In genomic region chr10:99731296-99732032, GRCh38 we compare ENCODE assay signal across 8 cellular contexts. TPM values are rescaled to one million over a fixed set of nuclear protein-coding genes. Genes with fewer than 3 reads are reported as not detected.
DNase-seq lines count a peak whose midpoint lies in the region; ATAC-seq and TF ChIP-seq lines count a peak whose summit lies in the region.

No MANE protein-coding gene starts in this region.

- TF ChIP-seq POLR2A in suprapubic skin (IDR thresholded peaks at IDR 0.05): no peak

- peaks cover 36% of the 10 kb centered on the region for H3K4me1 Mint-ChIP-seq in activated CD4-positive, alpha-beta memory T cell treated with anti-CD3 and anti-CD28 coated beads, Interleukin-2, amount 10 ng/mL, durations not matched to agents 7 days and 5 days

- TF ChIP-seq CTCF in DND-41 (IDR thresholded peaks at IDR 0.05; ENCODE audit: borderline replicate concordance, extremely low read depth, low read length, poor library complexity, severe bottlenecking) (no peak), suprapubic skin (IDR thresholded peaks at IDR 0.05) (peak in 1 of 2 donors; percentile 27)

- H3K4me2 ChIP-seq in DND-41 (ENCODE audit: insufficient read depth, low read length): peak overlapping the region; percentile 70

- peak overlapping the region; percentile 89 for H2AFZ ChIP-seq in DND-41 (ENCODE audit: low read depth, low read length)

- DNase-seq in DND-41 (no peak), suprapubic skin (ENCODE audit: low spot score in 2 of 2) (no peak), NCI-H1930 (lab: John Stamatoyannopoulos, UW) (no peak), NCI-H226 (no peak)
- DNase-seq in activated CD4-positive, alpha-beta memory T cell treated with anti-CD3 and anti-CD28 coated beads, Interleukin-2, amount 10 ng/mL, durations not matched to agents 7 days and 5 days: no peak

- peaks cover 44% of the 10 kb centered on the region for H3K79me2 ChIP-seq in DND-41 (ENCODE audit: insufficient read depth, low read length)

- no peaks in the 10 kb centered on the region for H4K20me1 ChIP-seq in DND-41 (ENCODE audit: insufficient read depth, low read length)

- H3K27me3 Mint-ChIP-seq in activated CD4-positive, alpha-beta memory T cell treated with anti-CD3 and anti-CD28 coated beads, Interleukin-2, amount 10 ng/mL, durations not matched to agents 7 days and 5 days: no peaks in the 10 kb centered on the region

- H3K36me3 Mint-ChIP-seq in activated CD4-positive, alpha-beta memory T cell treated with anti-CD3 and anti-CD28 coated beads, Interleukin-2, amount 10 ng/mL, durations not matched to agents 7 days and 5 days (ENCODE audit: low read depth): peaks cover 36% of the 10 kb centered on the region

- H3K4me3 ChIP-seq in DND-41 (ENCODE audit: low read depth in 1 of 2, low read length in 2 of 2) (peak overlapping the region; percentile 63 to 80), iPS-18a (ENCODE audit: low read length) (peak overlapping the region; percentile 90), suprapubic skin (peak overlapping the region; percentile 73)

- H3K4me3 Mint-ChIP-seq in activated CD4-positive, alpha-beta memory T cell treated with anti-CD3 and anti-CD28 coated beads, Interleukin-2, amount 10 ng/mL, durations not matched to agents 7 days and 5 days: peak overlapping the region; percentile 100

- no peaks in the 10 kb centered on the region for H3K9me3 Mint-ChIP-seq in activated CD4-positive, alpha-beta memory T cell treated with anti-CD3 and anti-CD28 coated beads, Interleukin-2, amount 10 ng/mL, durations not matched to agents 7 days and 5 days

- H3K27me3 ChIP-seq in DND-41 (ENCODE audit: insufficient read depth, low read length, poor library complexity) (no peaks in the 10 kb centered on the region), iPS-18a (ENCODE audit: control insufficient read depth, insufficient read depth, low read length) (no peaks in the 10 kb centered on the region), suprapubic skin (no peaks in the 10 kb centered on the region)

- CTCF ChIA-PET in activated CD4-positive, alpha-beta memory T cell treated with anti-CD3 and anti-CD28 coated beads, Interleukin-2, amount 10 ng/mL, durations not matched to agents 7 days and 5 days (lab: Charles Lee): interaction anchor here (0.8 to 2.3 kb wide), 9 partner anchors 10 to 278 kb away, joined by 3 to 15 read pairs (median 7); partner anchors contain the start of genes DNMBP and ENTPD7

- 6% methylated on average over 16 of the region's 16 CpGs for WGBS in suprapubic skin

- H3K36me3 ChIP-seq in DND-41 (ENCODE audit: insufficient read depth, low read length) (peaks cover 19% of the 10 kb centered on the region), iPS-18a (ENCODE audit: control insufficient read depth, low read depth, low read length) (peaks cover 16% of the 10 kb centered on the region), suprapubic skin (peaks cover 23% of the 10 kb centered on the region)

- no peak for TF ChIP-seq EP300 in suprapubic skin (IDR thresholded peaks at IDR 0.05)

- H3K4me1 ChIP-seq in DND-41 (ENCODE audit: insufficient read depth, low read length) (peaks cover 32% of the 10 kb centered on the region), iPS-18a (ENCODE audit: control insufficient read depth, low read depth, low read length) (no peaks in the 10 kb centered on the region), suprapubic skin (peaks cover 26% of the 10 kb centered on the region)

- H3K9me3 ChIP-seq in DND-41 (ENCODE audit: insufficient read depth, low read length, severe bottlenecking) (no peaks in the 10 kb centered on the region), iPS-18a (ENCODE audit: control insufficient read depth, low read depth, low read length) (no peaks in the 10 kb centered on the region), suprapubic skin (no peaks in the 10 kb centered on the region)

- peak; percentile 65 for ATAC-seq in DND-41 (ENCODE audit: insufficient read depth, low read depth)
- ATAC-seq in HG02571 (IDR thresholded peaks at IDR 0.05; ENCODE audit: unreplicated experiment): peak; percentile 23
- no peak for ATAC-seq in GM18873 (IDR thresholded peaks at IDR 0.05; ENCODE audit: low FRiP score, unreplicated experiment)

- H3K27ac ChIP-seq in DND-41 (ENCODE audit: low read length) (peak overlapping the region; percentile 81), iPS-18a (ENCODE audit: low read length) (peak overlapping the region; percentile 17), suprapubic skin (peak overlapping the region; percentile 94)

- peak overlapping the region; percentile 100 for H3K27ac Mint-ChIP-seq in activated CD4-positive, alpha-beta memory T cell treated with anti-CD3 and anti-CD28 coated beads, Interleukin-2, amount 10 ng/mL, durations not matched to agents 7 days and 5 days

- peak overlapping the region; percentile 65 for H3K9ac ChIP-seq in DND-41 (ENCODE audit: low read depth, low read length)
- H3K9ac ChIP-seq in iPS-18a (ENCODE audit: low read length): peak overlapping the region; percentile 91

- POLR2A ChIA-PET in activated CD4-positive, alpha-beta memory T cell treated with anti-CD3 and anti-CD28 coated beads, Interleukin-2, amount 10 ng/mL, durations not matched to agents 7 days and 5 days (lab: Charles Lee): interaction anchor here (1.0 to 3.4 kb wide), 15 partner anchors 9 to 804 kb away, joined by 3 to 38 read pairs (median 5); partner anchors contain the start of genes DNMBP, ENTPD7, HIF1AN and SLC25A28

RNA-seq across cellular contexts. Expression of gene COX15, which starts 0.5 kb away (rescaled TPM):
- 10 to 100 TPM; 38.5 to 39.0 TPM for total RNA-seq in activated CD4-positive, alpha-beta memory T cell treated with anti-CD3 and anti-CD28 coated beads, Interleukin-2, amount 10 ng/mL, durations not matched to agents 7 days and 5 days
- 10 to 100 TPM; 20.2 to 30.1 (median 25.6) TPM for total RNA-seq in suprapubic skin

RNA-seq across cellular contexts. Expression of gene CUTC, which starts 0.6 kb away (rescaled TPM):
- 10 to 100 TPM; 25.6 to 28.2 TPM for total RNA-seq in activated CD4-positive, alpha-beta memory T cell treated with anti-CD3 and anti-CD28 coated beads, Interleukin-2, amount 10 ng/mL, durations not matched to agents 7 days and 5 days
- 10 to 100 TPM; 10.3 to 27.4 (median 15.1) TPM for total RNA-seq in suprapubic skin

RNA-seq across cellular contexts. Expression of gene ABCC2, which starts 51.0 kb away (rescaled TPM):
- total RNA-seq in activated CD4-positive, alpha-beta memory T cell treated with anti-CD3 and anti-CD28 coated beads, Interleukin-2, amount 10 ng/mL, durations not matched to agents 7 days and 5 days: under 1 TPM; 0.73 to 0.95 TPM
- total RNA-seq in suprapubic skin: 1 to 10 TPM; 1.4 to 4.4 (median 2.7) TPM

Comparison
In these comparisons a context has a peak if more than half of its experiments do, and no peak if none do; other contexts are left out.
1. H3K27ac ChIP-seq: peak in every context shown above with its lines; median percentile 94 in suprapubic skin; 81 in DND-41; 17 in iPS-18a.